ENCODE assay signal across 34 cellular contexts in genomic region chr14:103669370-103669769, GRCh38.
"Had no signal": no experiment of that assay in that cellular context is flagged by ENCODE, and none has a peak within 500 bp of the region (broad histone marks: within the 10 kb centered on the region; RNA-seq: fewer than 3 reads in every experiment).

No MANE protein-coding gene starts in this region.

- H3K27ac ChIP-seq: KMS-11 had no signal

- H3K9ac ChIP-seq: KMS-11 had no signal

- H3K4me3 ChIP-seq: MG63 had no signal

- DNase-seq: Karpas-422, Kasumi-1, MG63, MM.1S, MV-4-11, NCI-H1048, NCI-H1092, NCI-H1092 treated with DMSO at 0.1 percent for 48 hours, NCI-H1105, NCI-H1105 treated with DMSO at 0.1 percent for 48 hours, NCI-H1417, NCI-H1417 treated with DMSO at 0.1 percent for 48 hours, NCI-H1436, NCI-H1436 treated with DMSO at 0.1 percent for 48 hours, NCI-H146, NCI-H1694, NCI-H1694 treated with DMSO at 0.1 percent for 48 hours, NCI-H187, NCI-H187 treated with DMSO at 0.1 percent for 48 hours, NCI-H1930, NCI-H2029, NCI-H2029 treated with DMSO at 0.1 percent for 48 hours, NCI-H2081, NCI-H2081 treated with DMSO at 0.1 percent for 48 hours, NCI-H2107, NCI-H2171, NCI-H2171 treated with DMSO at 0.1 percent for 48 hours, NCI-H2227 treated with DMSO at 0.1 percent for 48 hours, NCI-H226, NCI-H345, NCI-H446, NCI-H446 treated with DMSO at 0.1 percent for 48 hours, NCI-H510A had no signal

- H3K9me3 ChIP-seq: MG63 had no signal
